Comparison of ENCODE assay signal across 8 cellular contexts in genomic region chr16:21539107-21539618, GRCh38.
DNase-seq lines count a peak whose midpoint lies in the region; ATAC-seq and TF ChIP-seq lines count a peak whose summit lies in the region.
"Not testable (repeated sequence)": the region's sequence is repeated elsewhere in the genome, so short reads cannot be mapped to it uniquely, and the experiment has no call there.

No MANE protein-coding gene starts in this region.

- not testable (repeated sequence) for H3K9me3 Mint-ChIP-seq in activated CD4-positive, alpha-beta T cell treated with anti-CD3 and anti-CD28 coated beads, Interleukin-2, amount 10 ng/mL, durations not matched to agents 24 days and 14 days; activated naive CD8-positive, alpha-beta T cell (ENCODE audit: low read depth)

- H3K9me3 ChIP-seq in BLaER1 treated with 17β-estradiol and CSF1 and Interleukin-3, amounts not matched to agents 10 nM and 100 nM (replicated peaks in 1 of 11); heart right ventricle; right lobe of liver; psoas muscle; tibial artery: not testable (repeated sequence)

- H3K27ac Mint-ChIP-seq in activated CD4-positive, alpha-beta T cell treated with anti-CD3 and anti-CD28 coated beads, Interleukin-2, amount 10 ng/mL, durations not matched to agents 24 days and 14 days = peak overlapping the region; percentile 48
- peak overlapping the region; percentile 73 for H3K27ac Mint-ChIP-seq in activated naive CD8-positive, alpha-beta T cell

- TF ChIP-seq CTCF in dorsolateral prefrontal cortex (IDR thresholded peaks at IDR 0.05 in 54 of 56, conservative IDR thresholded peaks at IDR 0.05 in 2 of 56; ENCODE audit: low read depth in 1 of 56, partially characterized antibody in 56 of 56); heart right ventricle (IDR thresholded peaks at IDR 0.05); right lobe of liver (IDR thresholded peaks at IDR 0.05); psoas muscle (IDR thresholded peaks at IDR 0.05); tibial artery (IDR thresholded peaks at IDR 0.05): not testable (repeated sequence)

- not testable (repeated sequence) for DNase-seq in activated CD4-positive, alpha-beta T cell treated with anti-CD3 and anti-CD28 coated beads, Interleukin-2, amount 10 ng/mL, durations not matched to agents 24 days and 14 days; dorsolateral prefrontal cortex; heart right ventricle; right lobe of liver; tibial artery
- DNase-seq in psoas muscle = peak; percentile 65 to 84

- WGBS in heart right ventricle, 2 donors = 78 to 80% methylated on average over 9 of the region's 9 CpGs
- 68% methylated on average over 9 of the region's 9 CpGs for WGBS in right lobe of liver (ENCODE audit: insufficient coverage, low coverage, low lambda C conversion rate, missing lambda C conversion rate)
- WGBS in psoas muscle, 3 donors = 55 to 62% (median 57%) methylated on average over 9 of the region's 9 CpGs

- H3K9ac ChIP-seq in BLaER1 treated with 17β-estradiol and CSF1 and Interleukin-3, amounts not matched to agents 10 nM and 100 nM = not testable (repeated sequence)

- peaks cover 0 to 12% (median 0%) of the 10 kb centered on the region in 11 experiments; a peak in 3 of 22 replicates for H3K27me3 ChIP-seq in BLaER1 treated with 17β-estradiol and CSF1 and Interleukin-3, amounts not matched to agents 10 nM and 100 nM
- H3K27me3 ChIP-seq in dorsolateral prefrontal cortex; heart right ventricle; right lobe of liver; psoas muscle (ENCODE audit: insufficient read depth in 3 of 3, low read length in 2 of 3); tibial artery: not testable (repeated sequence)

- H3K4me3 Mint-ChIP-seq in activated CD4-positive, alpha-beta T cell treated with anti-CD3 and anti-CD28 coated beads, Interleukin-2, amount 10 ng/mL, durations not matched to agents 24 days and 14 days; activated naive CD8-positive, alpha-beta T cell: not testable (repeated sequence)

- intact Hi-C loops in activated CD4-positive, alpha-beta T cell treated with anti-CD3 and anti-CD28 coated beads, Interleukin-2, amount 10 ng/mL, durations not matched to agents 24 days and 14 days (cut with micrococcal nuclease); dorsolateral prefrontal cortex (cut with DNase I); heart right ventricle (cut with DNase I); right lobe of liver (cut with DNase I); psoas muscle (cut with DNase I); tibial artery (cut with DNase I; ENCODE audit: low total_unique reads): not testable (repeated sequence)

- H3K4me3 ChIP-seq in BLaER1 treated with 17β-estradiol and CSF1 and Interleukin-3, amounts not matched to agents 10 nM and 100 nM; dorsolateral prefrontal cortex; heart right ventricle; right lobe of liver; psoas muscle; tibial artery: not testable (repeated sequence)

- peaks cover 42 to 56% (median 49%) of the 10 kb centered on the region in 10 experiments for H3K4me1 ChIP-seq in BLaER1 treated with 17β-estradiol and CSF1 and Interleukin-3, amounts not matched to agents 10 nM and 100 nM
- peaks cover 0 to 20% (median 0%) of the 10 kb centered on the region in 9 donors for H3K4me1 ChIP-seq in heart right ventricle
- not testable (repeated sequence) for H3K4me1 ChIP-seq in right lobe of liver
- peaks cover 12% of the 10 kb centered on the region for H3K4me1 ChIP-seq in psoas muscle
- H3K4me1 ChIP-seq in tibial artery = peaks cover 0 to 44% (median 7%) of the 10 kb centered on the region in 4 donors

- peaks cover 32% of the 10 kb centered on the region for H3K4me1 Mint-ChIP-seq in activated CD4-positive, alpha-beta T cell treated with anti-CD3 and anti-CD28 coated beads, Interleukin-2, amount 10 ng/mL, durations not matched to agents 24 days and 14 days
- peaks cover 26% of the 10 kb centered on the region for H3K4me1 Mint-ChIP-seq in activated naive CD8-positive, alpha-beta T cell (ENCODE audit: low read depth)

- peak overlapping the region in 8 of 11 experiments; percentile 18 to 90 (median 67); a peak in 12 of 22 replicates for H3K4me2 ChIP-seq in BLaER1 treated with 17β-estradiol and CSF1 and Interleukin-3, amounts not matched to agents 10 nM and 100 nM

- not testable (repeated sequence) for H3K36me3 Mint-ChIP-seq in activated CD4-positive, alpha-beta T cell treated with anti-CD3 and anti-CD28 coated beads, Interleukin-2, amount 10 ng/mL, durations not matched to agents 24 days and 14 days (ENCODE audit: low read depth); activated naive CD8-positive, alpha-beta T cell

- not testable (repeated sequence) for H3K36me3 ChIP-seq in BLaER1 treated with 17β-estradiol and CSF1 and Interleukin-3, amounts not matched to agents 10 nM and 100 nM; heart right ventricle; right lobe of liver; psoas muscle (ENCODE audit: insufficient read depth in 1 of 2, low read depth in 1 of 2); tibial artery

- H3K27ac ChIP-seq in BLaER1 treated with 17β-estradiol and CSF1 and Interleukin-3, amounts not matched to agents 10 nM and 100 nM = peak overlapping the region in 1 of 11 experiments; percentile 50; a peak in 3 of 22 replicates
- H3K27ac ChIP-seq in dorsolateral prefrontal cortex = peak overlapping the region in 44 of 59 donors; percentile 2 to 82 (median 45)
- peak overlapping the region in 1 of 10 donors; percentile 23 for H3K27ac ChIP-seq in heart right ventricle
- H3K27ac ChIP-seq in right lobe of liver = not testable (repeated sequence)
- peak overlapping the region; percentile 76 for H3K27ac ChIP-seq in psoas muscle
- H3K27ac ChIP-seq in tibial artery = peak overlapping the region; percentile 65 to 66

- peaks cover 0 to 11% (median 8%) of the 10 kb centered on the region in 11 experiments; a peak in 12 of 22 replicates for H4K20me1 ChIP-seq in BLaER1 treated with 17β-estradiol and CSF1 and Interleukin-3, amounts not matched to agents 10 nM and 100 nM

- not testable (repeated sequence) for H3K27me3 Mint-ChIP-seq in activated CD4-positive, alpha-beta T cell treated with anti-CD3 and anti-CD28 coated beads, Interleukin-2, amount 10 ng/mL, durations not matched to agents 24 days and 14 days; activated naive CD8-positive, alpha-beta T cell

- ATAC-seq in heart right ventricle (peak; percentile 31 to 68 (median 54)), right lobe of liver (peak; percentile 25 to 69 (median 42)), psoas muscle (peak; percentile 92 to 99 (median 95))

- not testable (repeated sequence) for TF ChIP-seq POLR2A in right lobe of liver (IDR thresholded peaks at IDR 0.05)

Comparison
In these comparisons a context has a peak if more than half of its experiments do, and no peak if none do; other contexts are left out.
1. ATAC-seq: peak in every context shown above with its lines; median percentile 95 in psoas muscle; 54 in heart right ventricle; 42 in right lobe of liver.